Comparison of ENCODE assay signal across 10 cellular contexts in genomic region chr7:19707240-19707639, GRCh38.
DNase-seq lines count a peak whose midpoint lies in the region; ATAC-seq and TF ChIP-seq lines count a peak whose summit lies in the region.
"Had no signal": no experiment of that assay in that cellular context is flagged by ENCODE, and none has a peak within 500 bp of the region (broad histone marks: within the 10 kb centered on the region; RNA-seq: fewer than 3 reads in every experiment).

No MANE protein-coding gene starts in this region.

- no peak for DNase-seq in stimulated activated naive CD8-positive, alpha-beta T cell treated with anti-CD3 and anti-CD28 coated beads, Interleukin-15, Interleukin-2, amounts not matched to agents 100 U/mL and 50 U/mL, for 24 hours
- DNase-seq in foreskin fibroblast (peak; percentile 8 to 42), LoVo (ENCODE audit: low spot score) (no peak)
- DNase-seq: activated CD4-positive, alpha-beta T cell treated with anti-CD3 and anti-CD28 coated beads, Interleukin-2, amount 50 U/mL, for 4 hours; NCI-H187 had no signal

- H3K4me3 Mint-ChIP-seq in stimulated activated naive CD8-positive, alpha-beta T cell treated with anti-CD3 and anti-CD28 coated beads, Interleukin-15, Interleukin-2, amounts not matched to agents 100 ng/mL and 50 ng/mL, for 24 hours = peak overlapping the region; percentile 94

- peaks cover 22% of the 10 kb centered on the region for H3K36me3 Mint-ChIP-seq in stimulated activated naive CD8-positive, alpha-beta T cell treated with anti-CD3 and anti-CD28 coated beads, Interleukin-15, Interleukin-2, amounts not matched to agents 100 ng/mL and 50 ng/mL, for 24 hours (ENCODE audit: low read depth)

- TF ChIP-seq CTCF in WI38 (IDR thresholded peaks at IDR 0.05; ENCODE audit: low read depth, low read length) = no peak
- TF ChIP-seq CTCF in foreskin fibroblast (IDR thresholded peaks at IDR 0.05; ENCODE audit: low read depth, low read length) = no peak

- no peaks in the 10 kb centered on the region for H3K27me3 Mint-ChIP-seq in stimulated activated naive CD8-positive, alpha-beta T cell treated with anti-CD3 and anti-CD28 coated beads, Interleukin-15, Interleukin-2, amounts not matched to agents 100 ng/mL and 50 ng/mL, for 24 hours

- H3K4me3 ChIP-seq in WI38 (ENCODE audit: low read depth, low read length) = peak overlapping the region; percentile 99
- H3K4me3 ChIP-seq in foreskin fibroblast (ENCODE audit: low read depth in 1 of 2, low read length in 2 of 2) = peak overlapping the region; percentile 79 to 98

- H3K9me3 Mint-ChIP-seq in stimulated activated naive CD8-positive, alpha-beta T cell treated with anti-CD3 and anti-CD28 coated beads, Interleukin-15, Interleukin-2, amounts not matched to agents 100 ng/mL and 50 ng/mL, for 24 hours = no peaks in the 10 kb centered on the region

- peaks cover 40% of the 10 kb centered on the region for H3K4me1 Mint-ChIP-seq in stimulated activated naive CD8-positive, alpha-beta T cell treated with anti-CD3 and anti-CD28 coated beads, Interleukin-15, Interleukin-2, amounts not matched to agents 100 ng/mL and 50 ng/mL, for 24 hours (ENCODE audit: low read depth)

- H3K27ac Mint-ChIP-seq in stimulated activated naive CD8-positive, alpha-beta T cell treated with anti-CD3 and anti-CD28 coated beads, Interleukin-15, Interleukin-2, amounts not matched to agents 100 ng/mL and 50 ng/mL, for 24 hours = no peak overlapping the region

- ATAC-seq in stimulated activated naive CD8-positive, alpha-beta T cell treated with anti-CD3 and anti-CD28 coated beads, Interleukin-15, Interleukin-2, amounts not matched to agents 100 U/mL and 50 U/mL, for 24 hours = no peak
- no peak for ATAC-seq in HG02588 (IDR thresholded peaks at IDR 0.05; ENCODE audit: unreplicated experiment)
- ATAC-seq in HG03460 (IDR thresholded peaks at IDR 0.05; ENCODE audit: unreplicated experiment) = no peak
- no peak for ATAC-seq in GM21825 (IDR thresholded peaks at IDR 0.05; ENCODE audit: unreplicated experiment)

Comparison
In these comparisons a context has a peak if more than half of its experiments do, and no peak if none do; other contexts are left out.
1. DNase-seq: peak in foreskin fibroblast (2 of 2); none in stimulated activated naive CD8-positive, alpha-beta T cell treated with anti-CD3 and anti-CD28 coated beads, Interleukin-15, Interleukin-2, amounts not matched to agents 100 U/mL and 50 U/mL, for 24 hours (single experiment) and LoVo (single experiment).